24 cellular contexts compared by ENCODE assay signal in the genomic region with DNA sequence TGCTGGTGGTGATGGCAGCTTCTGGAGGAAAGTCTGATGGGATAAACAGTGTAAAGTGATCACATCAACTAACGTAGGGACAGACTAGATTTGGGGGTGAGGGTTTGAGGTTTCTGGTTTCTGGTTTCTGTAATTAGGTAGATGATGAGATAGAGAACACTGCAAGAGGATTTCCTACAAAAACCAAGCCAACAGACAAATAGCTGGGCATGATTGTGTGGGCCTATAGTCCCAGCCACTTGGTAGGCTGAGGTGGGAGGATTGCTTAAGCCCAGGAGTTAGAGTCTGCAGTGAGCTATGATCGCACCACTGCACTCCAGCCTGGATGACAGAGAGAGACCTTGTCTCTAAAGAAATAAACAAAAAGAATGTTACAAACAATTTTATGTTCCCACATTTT. TPM values are rescaled to one million over a fixed set of nuclear protein-coding genes. Genes with fewer than 3 reads are reported as not detected.
DNase-seq lines count a peak whose midpoint lies in the region; ATAC-seq and TF ChIP-seq lines count a peak whose summit lies in the region.
"Had no signal": no experiment of that assay in that cellular context is flagged by ENCODE, and none has a peak within 500 bp of the region (broad histone marks: within the 10 kb centered on the region; RNA-seq: fewer than 3 reads in every experiment).

No MANE protein-coding gene starts in this region.

- H3K27me3 ChIP-seq in upper lobe of right lung (no peaks in the 10 kb centered on the region), A673 (replicated peaks; ENCODE audit: insufficient read depth, low read depth, low read length, poor library complexity) (no peaks in the 10 kb centered on the region)

- TF ChIP-seq POLR2A in NB4 (IDR thresholded peaks at IDR 0.05; ENCODE audit: extremely low read depth, insufficient read length): no peak

- no peak for ATAC-seq in Right ventricle myocardium inferior
- ATAC-seq in upper lobe of right lung: no peak
- no peak for ATAC-seq in HG02970 (IDR thresholded peaks at IDR 0.05; ENCODE audit: low FRiP score, unreplicated experiment)
- ATAC-seq: GM23338 had no signal

- H3K9me3 ChIP-seq in upper lobe of right lung: no peaks in the 10 kb centered on the region
- H3K9me3 ChIP-seq in A673 (ENCODE audit: low read depth, low read length, poor library complexity, severe bottlenecking): no peaks in the 10 kb centered on the region
- H3K9me3 ChIP-seq: SK-N-SH had no signal

- CTCF ChIA-PET in A673 (lab: Charles Lee): no interaction called here

- no TSS peak for BruUV-seq in A673 (replicated peaks; lab: Mats Ljungman, UMichigan)

- no peak for TF ChIP-seq CTCF in NB4 (IDR thresholded peaks at IDR 0.05; ENCODE audit: low read depth, low read length)
- TF ChIP-seq CTCF in upper lobe of right lung (IDR thresholded peaks at IDR 0.05): no peak
- no peak for TF ChIP-seq CTCF in A673 (conservative IDR thresholded peaks at IDR 0.05; ENCODE audit: low read depth, low read length)

- H3K36me3 ChIP-seq in upper lobe of right lung (no peaks in the 10 kb centered on the region), A673 (ENCODE audit: insufficient read depth, low read length, poor library complexity, severe bottlenecking) (no peaks in the 10 kb centered on the region)

- no peaks in the 10 kb centered on the region for H3K4me1 ChIP-seq in upper lobe of right lung
- H3K4me1 ChIP-seq in A673 (ENCODE audit: insufficient read depth, low read length, poor library complexity, severe bottlenecking): no peaks in the 10 kb centered on the region

- no peak overlapping the region for H3K4me3 ChIP-seq in NB4 (ENCODE audit: low read depth, low read length)
- no peak overlapping the region for H3K4me3 ChIP-seq in upper lobe of right lung
- H3K4me3 ChIP-seq in A673 (ENCODE audit: low read depth, low read length, poor library complexity, severe bottlenecking): no peak overlapping the region
- H3K4me3 ChIP-seq: GM23338 had no signal

- DNase-seq in Right ventricle myocardium inferior (ENCODE audit: missing footprints) (peak; percentile 22), cardiac septum (ENCODE audit: low spot score) (no peak), NB4 (ENCODE audit: low read depth) (peak; percentile 81), islet precursor cell (peak; percentile 10), upper lobe of right lung (peak; percentile 3), A673 (ENCODE audit: low spot score) (no peak), globus pallidus (ENCODE audit: low spot score) (no peak)
- DNase-seq: C1 segment of cervical spinal cord, DMS 273 treated with DMSO at 0.1 percent for 48 hours, DMS79, EL, GDM1, H9, Karpas-422, NCI-H2029 treated with DMSO at 0.1 percent for 48 hours, NCI-H526 treated with DMSO at 0.1 percent for 48 hours, OCI-M1, SK-N-SH, SW 1271 had no signal

- H3K27ac ChIP-seq in upper lobe of right lung (no peak overlapping the region), A673 (ENCODE audit: low read depth, low read length, poor library complexity, severe bottlenecking) (no peak overlapping the region)
- H3K27ac ChIP-seq: HL-60 had no signal

- POLR2A ChIA-PET in A673 (lab: Charles Lee; ENCODE audit: low non-redundant PET): interaction anchor here (0.7 kb wide), 1 partner anchor 234 kb away, joined by 4 read pairs; no protein-coding TSS in a partner anchor

- intact Hi-C loops in Right ventricle myocardium inferior (cut with DNase I): no loop called here
- intact Hi-C loops in cardiac septum (cut with DNase I): no loop called here
- intact Hi-C loops in upper lobe of right lung (cut with DNase I): no loop called here
- intact Hi-C loops in A673 (cut with micrococcal nuclease; ENCODE audit: unreplicated experiment): no loop called here

RNA-seq across cellular contexts. Expression of a gene that starts 34.4 kb away (rescaled TPM):
- 122 TPM for total RNA-seq in Right ventricle myocardium inferior
- total RNA-seq in cardiac septum: 214 TPM
- total RNA-seq in upper lobe of right lung: 172 TPM
- 49.1 and 96.5 TPM in 2 replicates for total RNA-seq in A673 (2021)
- total RNA-seq: A172, GM23338, NCI-H460 had no signal

Comparison
In these comparisons a context has a peak if more than half of its experiments do, and no peak if none do; other contexts are left out.
1. DNase-seq: peak in Right ventricle myocardium inferior (single experiment), NB4 (single experiment), islet precursor cell (single experiment) and upper lobe of right lung (single experiment); none in cardiac septum (single experiment), A673 (single experiment) and globus pallidus (single experiment).